27 cellular contexts compared by ENCODE assay signal in genomic region chr17:28874750-28875149, GRCh38. TPM values are rescaled to one million over a fixed set of nuclear protein-coding genes. Genes with fewer than 3 reads are reported as not detected.
DNase-seq lines count a peak whose midpoint lies in the region; ATAC-seq, FAIRE-seq and TF ChIP-seq lines count a peak whose summit lies in the region.
"Had no signal": no experiment of that assay in that cellular context is flagged by ENCODE, and none has a peak within 500 bp of the region (broad histone marks: within the 10 kb centered on the region; RNA-seq: fewer than 3 reads in every experiment).

No MANE protein-coding gene starts in this region.

- H2AFZ ChIP-seq in K562 (ENCODE audit: low read depth, low read length) = peak overlapping the region; percentile 67

- H3K27ac ChIP-seq in K562 (ENCODE audit: extremely low read depth, low read depth, low read length) (peak overlapping the region; percentile 25; the same call in 2 of the 3 replicates), small intestine (ENCODE audit: low read depth in 1 of 2, low read length in 1 of 2) (no peak overlapping the region)
- H3K27ac ChIP-seq: 22Rv1, BLaER1 had no signal

- in situ Hi-C loops in K562 (cut with MboI) = no loop called here

- no TSS peak for BruUV-seq in K562 (replicated peaks; lab: Mats Ljungman, UMichigan)

- H3K36me3 ChIP-seq in K562 (ENCODE audit: control insufficient read depth, insufficient read depth, low read length) = peaks cover 18% of the 10 kb centered on the region
- peaks cover 0 to 3% of the 10 kb centered on the region in 2 donors for H3K36me3 ChIP-seq in small intestine (ENCODE audit: control insufficient read depth in 2 of 2, insufficient read depth in 2 of 2, low read length in 2 of 2)
- H3K36me3 ChIP-seq: BE2C had no signal

- no peaks in the 10 kb centered on the region for H3K27me3 ChIP-seq in K562 (ENCODE audit: control insufficient read depth in 2 of 2, insufficient read depth in 2 of 2, low read length in 2 of 2)
- H3K27me3 ChIP-seq in small intestine (ENCODE audit: control insufficient read depth in 2 of 2, insufficient read depth in 2 of 2, low read length in 2 of 2) = no peaks in the 10 kb centered on the region
- H3K27me3 ChIP-seq: BE2C, BLaER1 had no signal

- FAIRE-seq in K562 (lab: Jason Lieb, UNC) = no peak
- no peak for FAIRE-seq in small intestine (lab: Jason Lieb, UNC)
- FAIRE-seq: A204.1, GM12878, GM12892, GM18507 had no signal

- no peak for TF ChIP-seq CTCF in K562 (IDR thresholded peaks at IDR 0.05 in 2 of 3, conservative IDR thresholded peaks at IDR 0.05 in 1 of 3; ENCODE audit: insufficient read depth in 2 of 3, low read depth in 1 of 3, low read length in 3 of 3)

- TF ChIP-seq EP300 in K562 (IDR thresholded peaks at IDR 0.05; ENCODE audit: low read length) = no peak; the same call in 1 of the 2 replicates

- ATAC-seq in K562 = no peak
- no peak for ATAC-seq in HG03025 (IDR thresholded peaks at IDR 0.05; ENCODE audit: low FRiP score, unreplicated experiment)
- ATAC-seq: GM12878 had no signal

- H3K79me2 ChIP-seq in K562 (ENCODE audit: control insufficient read depth, insufficient read depth, low read length) = peaks cover 5% of the 10 kb centered on the region; the same call in 1 of the 3 replicates

- 38% methylated on average over 3 of the region's 3 CpGs for WGBS in K562 (ENCODE audit: insufficient coverage, low coverage, missing lambda C conversion rate)
- 45 to 69% (median 48%) methylated on average over 3 of the region's 3 CpGs for WGBS in small intestine, 3 donors

- H3K4me3 ChIP-seq in K562 = no peak overlapping the region
- H3K4me3 ChIP-seq in small intestine (ENCODE audit: low read depth in 1 of 2, low read length in 2 of 2) = no peak overlapping the region
- H3K4me3 ChIP-seq: BLaER1, GM12878 had no signal

- H3K4me2 ChIP-seq in K562 (ENCODE audit: insufficient read depth, low read length) = peak overlapping the region; percentile 60
- H3K4me2 ChIP-seq: BLaER1 had no signal

- H4K20me1 ChIP-seq in K562 (replicated peaks; ENCODE audit: control insufficient read depth, insufficient read depth, low read length) = no peaks in the 10 kb centered on the region
- H4K20me1 ChIP-seq: BLaER1 had no signal

- TF ChIP-seq RAD21 in K562 (CRISPR knock-in tag; conservative IDR thresholded peaks at IDR 0.05 in 1 of 2, IDR thresholded peaks at IDR 0.05 in 1 of 2) = no peak

- TF ChIP-seq POLR2A in K562 (conservative IDR thresholded peaks at IDR 0.05) = no peak
- TF ChIP-seq POLR2A in erythroblast (IDR thresholded peaks at IDR 0.05; ENCODE audit: low read length) = no peak

- H3K4me1 ChIP-seq in K562 (replicated peaks in 1 of 2; ENCODE audit: control insufficient read depth in 2 of 2, insufficient read depth in 2 of 2, low read length in 2 of 2) (peaks cover 44 to 47% of the 10 kb centered on the region in 2 experiments), small intestine (ENCODE audit: control insufficient read depth in 2 of 2, insufficient read depth in 1 of 2, low read depth in 1 of 2, low read length in 1 of 2) (no peaks in the 10 kb centered on the region)
- H3K4me1 ChIP-seq: BE2C had no signal

- POLR2A ChIA-PET in K562 (lab: Yijun Ruan, JAX) = interaction anchor here (0.6 to 1.1 kb wide), 6 partner anchors 9 to 122 kb away, joined by 3 to 6 read pairs (median 4); partner anchors contain the start of gene DHRS13

- CTCF ChIA-PET in K562 (lab: Yijun Ruan, JAX; ENCODE audit: low intra/inter-chr PET ratio) = no interaction called here

- peak overlapping the region; percentile 24 to 30; a peak in 2 of 4 replicates for H3K9ac ChIP-seq in K562 (ENCODE audit: insufficient read depth in 1 of 2, low read depth in 2 of 2, low read length in 2 of 2)
- H3K9ac ChIP-seq: BLaER1 had no signal

- H3K9me3 ChIP-seq in K562 (replicated peaks; ENCODE audit: control insufficient read depth, insufficient read depth, low read depth, low read length) = peaks cover 3% of the 10 kb centered on the region
- no peaks in the 10 kb centered on the region for H3K9me3 ChIP-seq in small intestine (ENCODE audit: control insufficient read depth, low read depth)
- H3K9me3 ChIP-seq: BE2C, BLaER1 had no signal

- H3K9me1 ChIP-seq in K562 (ENCODE audit: control insufficient read depth, insufficient read depth, low read length) = no peaks in the 10 kb centered on the region

- DNase-seq in A172 (ENCODE audit: low spot score) (peak; percentile 35), K562 (ENCODE audit: extremely low read depth in 1 of 4, low spot score in 3 of 4) (no peak), erythroblast (lab: John Stamatoyannopoulos, UW) (peak; percentile 62 to 63), small intestine (peak; percentile 47), SIG-M5 (lab: John Stamatoyannopoulos, UW) (no peak), NCI-H226 (no peak)
- DNase-seq: ACHN; BE2C; C1 segment of cervical spinal cord; CD4-positive, alpha-beta memory T cell; CD4-positive, CD25-positive, alpha-beta regulatory T cell; CD8-positive, alpha-beta memory T cell; COR-L47; DMS 273 treated with DMSO at 0.1 percent for 48 hours; DMS153; DMS53; DMS79; DND-41; EL; GDM1 had no signal

- intact Hi-C loops in K562 (cut with micrococcal nuclease) = loop anchor here (1.0 kb wide), 1 partner anchor 12 kb away; no protein-coding TSS in a partner anchor

RNA-seq across cellular contexts. Expression of gene ERAL1, which starts 19.9 kb away (rescaled TPM):
- 45.1 and 66.6 TPM in 2 replicates for total RNA-seq in A172 (2014; rRNA removed; shearing (Covaris generic))
- total RNA-seq in K562 (2011; cell fraction: chromatin; rRNA removed; ENCODE audit: low replicate concordance) = 47.5 and 136 TPM in 2 replicates
- total RNA-seq in K562 (2011; cell fraction: nucleolus; rRNA removed) = 90.7 and 91.3 TPM in 2 replicates
- 66.9 and 68.4 TPM in 2 replicates for total RNA-seq in K562 (2011; cell fraction: nucleoplasm; rRNA removed)
- total RNA-seq in K562 (2014; rRNA removed) (65.2 and 82.2 TPM in 2 replicates), K562 (2014; rRNA removed; fragmentation: Illumina TruSeq; extraction: Trizol) (35.9 and 37.5 TPM in 2 replicates), K562 (2015; rRNA removed; fragmentation: Illumina TruSeq; extraction: Trizol) (42.2 and 44.8 TPM in 2 replicates), K562 (2021) (97.5 and 98.3 TPM in 2 replicates)
- polyA plus RNA-seq in K562 (2011; rRNA removed) (123 and 132 TPM in 2 replicates), K562 (2014; fragmentation: Illumina TruSeq; extraction: Trizol) (143 and 149 TPM in 2 replicates), K562 (2014; fragmentation: Nextera tagmentation; extraction: Ambion mirVana) (100 to 1,000 TPM; 306 to 351 TPM), K562 (2014; rRNA removed) (106 and 135 TPM in 2 replicates), small intestine (10 to 100 TPM; 38.5 to 46.7 (median 46.6) TPM)
- 145 and 255 TPM in 2 replicates for polyA plus RNA-seq in K562 (2011; cell fraction: cytosol; rRNA removed)
- 106 and 137 TPM in 2 replicates for polyA plus RNA-seq in K562 (2011; cell fraction: nucleus; rRNA removed)
- polyA plus RNA-seq in K562 (2012) = 90.4 and 103 TPM in 2 replicates
- polyA minus RNA-seq in K562 (2011; rRNA and poly(A)+ RNA removed) = 74.6 and 135 TPM in 2 replicates
- 72.4 and 111 TPM in 2 replicates for polyA minus RNA-seq in K562 (2011; cell fraction: cytosol; rRNA and poly(A)+ RNA removed)
- 45.1 and 67.7 TPM in 2 replicates for polyA minus RNA-seq in K562 (2011; cell fraction: nucleus; rRNA and poly(A)+ RNA removed)

RNA-seq across cellular contexts. Expression of gene FLOT2, which starts 22.8 kb away (rescaled TPM):
- total RNA-seq in A172 (2014; rRNA removed; shearing (Covaris generic)) = 43.9 and 45.5 TPM in 2 replicates
- total RNA-seq in K562 (2011; cell fraction: chromatin; rRNA removed; ENCODE audit: low replicate concordance) = 71.3 and 104 TPM in 2 replicates
- total RNA-seq in K562 (2011; cell fraction: nucleolus; rRNA removed) = 66.8 and 70.7 TPM in 2 replicates
- total RNA-seq in K562 (2011; cell fraction: nucleoplasm; rRNA removed) = 69.2 and 74.4 TPM in 2 replicates
- total RNA-seq in K562 (2014; rRNA removed) (41.7 and 47.7 TPM in 2 replicates), K562 (2014; rRNA removed; fragmentation: Illumina TruSeq; extraction: Trizol) (22.8 and 28.5 TPM in 2 replicates), K562 (2015; rRNA removed; fragmentation: Illumina TruSeq; extraction: Trizol) (38.1 and 40.6 TPM in 2 replicates), K562 (2021) (138 and 143 TPM in 2 replicates)
- polyA plus RNA-seq in K562 (2011; rRNA removed) (90.8 and 99.7 TPM in 2 replicates), K562 (2014; fragmentation: Illumina TruSeq; extraction: Trizol) (87.8 and 95.5 TPM in 2 replicates), K562 (2014; fragmentation: Nextera tagmentation; extraction: Ambion mirVana) (10 to 100 TPM; 17.5 to 30.1 TPM), K562 (2014; rRNA removed) (72.2 and 72.7 TPM in 2 replicates), small intestine (10 to 100 TPM; 19.9 to 48.7 (median 24.9) TPM)
- 118 and 151 TPM in 2 replicates for polyA plus RNA-seq in K562 (2011; cell fraction: cytosol; rRNA removed)
- polyA plus RNA-seq in K562 (2011; cell fraction: nucleus; rRNA removed) = 86.5 and 110 TPM in 2 replicates
- polyA plus RNA-seq in K562 (2012) = 106 and 168 TPM in 2 replicates
- polyA minus RNA-seq in K562 (2011; rRNA and poly(A)+ RNA removed) = 114 and 143 TPM in 2 replicates
- 86.6 and 88.6 TPM in 2 replicates for polyA minus RNA-seq in K562 (2011; cell fraction: cytosol; rRNA and poly(A)+ RNA removed)
- polyA minus RNA-seq in K562 (2011; cell fraction: nucleus; rRNA and poly(A)+ RNA removed) = 16.2 and 18.3 TPM in 2 replicates

RNA-seq across cellular contexts. Expression of gene DHRS13, which starts 28.1 kb away (rescaled TPM):
- 12.7 and 13.9 TPM in 2 replicates for total RNA-seq in A172 (2014; rRNA removed; shearing (Covaris generic))
- 64.4 and 82.9 TPM in 2 replicates for total RNA-seq in K562 (2011; cell fraction: chromatin; rRNA removed; ENCODE audit: low replicate concordance)
- 76.9 and 79.7 TPM in 2 replicates for total RNA-seq in K562 (2011; cell fraction: nucleolus; rRNA removed)
- 79.7 and 82.1 TPM in 2 replicates for total RNA-seq in K562 (2011; cell fraction: nucleoplasm; rRNA removed)
- total RNA-seq in K562 (2014; rRNA removed) (52.3 and 56.7 TPM in 2 replicates), K562 (2014; rRNA removed; fragmentation: Illumina TruSeq; extraction: Trizol) (21.5 and 25.2 TPM in 2 replicates), K562 (2015; rRNA removed; fragmentation: Illumina TruSeq; extraction: Trizol) (31.2 and 33.5 TPM in 2 replicates), K562 (2021) (39.5 and 42.4 TPM in 2 replicates)
- polyA plus RNA-seq in K562 (2011; rRNA removed) (26.9 and 36.3 TPM in 2 replicates), K562 (2014; fragmentation: Illumina TruSeq; extraction: Trizol) (30.2 and 32.3 TPM in 2 replicates), K562 (2014; fragmentation: Nextera tagmentation; extraction: Ambion mirVana) (under 1 TPM in 1 of 2 experiments, not detected in 1; 0.32 TPM), K562 (2014; rRNA removed) (44.9 and 53.3 TPM in 2 replicates), small intestine (10 to 100 TPM in 1 of 3 donors, 1 to 10 TPM in 2; 7.3 to 11.3 (median 7.6) TPM)
- 40.5 and 70.4 TPM in 2 replicates for polyA plus RNA-seq in K562 (2011; cell fraction: cytosol; rRNA removed)
- 24.6 and 32.8 TPM in 2 replicates for polyA plus RNA-seq in K562 (2011; cell fraction: nucleus; rRNA removed)
- 19.4 and 24.0 TPM in 2 replicates for polyA plus RNA-seq in K562 (2012)
- 25.0 and 26.0 TPM in 2 replicates for polyA minus RNA-seq in K562 (2011; rRNA and poly(A)+ RNA removed)
- 14.7 and 20.7 TPM in 2 replicates for polyA minus RNA-seq in K562 (2011; cell fraction: cytosol; rRNA and poly(A)+ RNA removed)
- 16.6 and 16.9 TPM in 2 replicates for polyA minus RNA-seq in K562 (2011; cell fraction: nucleus; rRNA and poly(A)+ RNA removed)

RNA-seq across cellular contexts. Expression of gene FAM222B, which starts 32.2 kb away (rescaled TPM):
- 9.2 and 10.2 TPM in 2 replicates for total RNA-seq in A172 (2014; rRNA removed; shearing (Covaris generic))
- total RNA-seq in K562 (2011; cell fraction: chromatin; rRNA removed; ENCODE audit: low replicate concordance) = 115 and 118 TPM in 2 replicates
- total RNA-seq in K562 (2011; cell fraction: nucleolus; rRNA removed) = 34.0 and 45.9 TPM in 2 replicates
- total RNA-seq in K562 (2011; cell fraction: nucleoplasm; rRNA removed) = 86.2 and 134 TPM in 2 replicates
- total RNA-seq in K562 (2014; rRNA removed) (7.4 and 14.0 TPM in 2 replicates), K562 (2014; rRNA removed; fragmentation: Illumina TruSeq; extraction: Trizol) (7.5 and 8.5 TPM in 2 replicates), K562 (2015; rRNA removed; fragmentation: Illumina TruSeq; extraction: Trizol) (8.5 TPM in 2 replicates), K562 (2021) (31.1 and 32.9 TPM in 2 replicates)
- polyA plus RNA-seq in K562 (2011; rRNA removed) (7.3 and 8.3 TPM in 2 replicates), K562 (2014; fragmentation: Illumina TruSeq; extraction: Trizol) (34.5 and 34.6 TPM in 2 replicates), K562 (2014; fragmentation: Nextera tagmentation; extraction: Ambion mirVana) (1 to 10 TPM; 4.0 to 6.7 TPM), K562 (2014; rRNA removed) (10.9 TPM in 2 replicates), small intestine (10 to 100 TPM in 2 of 3 donors, 1 to 10 TPM in 1; 9.7 to 13.6 (median 13.2) TPM)
- 11.9 and 18.3 TPM in 2 replicates for polyA plus RNA-seq in K562 (2011; cell fraction: cytosol; rRNA removed)
- polyA plus RNA-seq in K562 (2011; cell fraction: nucleus; rRNA removed) = 10.0 and 18.6 TPM in 2 replicates
- polyA plus RNA-seq in K562 (2012) = 21.1 and 26.3 TPM in 2 replicates
- polyA minus RNA-seq in K562 (2011; rRNA and poly(A)+ RNA removed) = 17.9 and 18.4 TPM in 2 replicates
- 20.8 and 24.7 TPM in 2 replicates for polyA minus RNA-seq in K562 (2011; cell fraction: cytosol; rRNA and poly(A)+ RNA removed)
- 7.1 and 7.9 TPM in 2 replicates for polyA minus RNA-seq in K562 (2011; cell fraction: nucleus; rRNA and poly(A)+ RNA removed)

Comparison
In these comparisons a context has a peak if more than half of its experiments do, and no peak if none do; other contexts are left out.
1. DNase-seq: peak in A172 (single experiment), erythroblast (2 of 2) and small intestine (single experiment); none in K562 (0 of 4), SIG-M5 (single experiment) and NCI-H226 (single experiment).